Comparison of ENCODE assay signal across 1 cellular context in the genomic region with DNA sequence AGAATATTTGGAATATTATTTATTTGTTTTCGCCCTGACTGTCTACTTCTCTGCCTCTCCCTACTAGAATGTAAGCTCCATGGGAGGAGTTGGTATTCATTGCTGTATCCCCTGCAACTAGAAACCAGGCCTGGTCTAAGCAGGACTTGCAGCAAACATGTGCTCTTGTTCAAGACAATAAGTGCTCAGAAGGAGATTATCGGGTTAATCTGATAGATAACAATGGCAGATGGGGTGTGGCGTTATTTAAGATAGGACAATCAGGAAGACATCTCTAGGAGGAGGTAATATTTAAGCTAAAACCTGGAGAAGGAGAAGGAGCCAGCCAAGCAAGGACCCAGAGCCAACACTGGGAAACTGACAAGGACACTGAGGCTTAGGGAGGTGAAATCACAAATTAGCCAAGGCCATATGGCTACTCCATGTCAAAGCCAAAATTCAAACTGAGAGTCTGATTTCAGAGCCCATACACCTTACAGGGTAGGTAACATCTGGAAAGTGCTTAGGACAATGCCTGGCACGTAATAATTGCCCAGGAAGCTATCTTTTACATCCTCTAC.
TF ChIP-seq lines count a peak whose summit lies in the region.

No MANE protein-coding gene starts in this region.

TF ChIP-seq in WTC11, 78 proteins besides CTCF, POLR2A, EP300 and RAD21:
- TF ChIP-seq CREB1 (CRISPR knock-in tag; IDR thresholded peaks at IDR 0.05): no peak
- TF ChIP-seq, protein P1, sequence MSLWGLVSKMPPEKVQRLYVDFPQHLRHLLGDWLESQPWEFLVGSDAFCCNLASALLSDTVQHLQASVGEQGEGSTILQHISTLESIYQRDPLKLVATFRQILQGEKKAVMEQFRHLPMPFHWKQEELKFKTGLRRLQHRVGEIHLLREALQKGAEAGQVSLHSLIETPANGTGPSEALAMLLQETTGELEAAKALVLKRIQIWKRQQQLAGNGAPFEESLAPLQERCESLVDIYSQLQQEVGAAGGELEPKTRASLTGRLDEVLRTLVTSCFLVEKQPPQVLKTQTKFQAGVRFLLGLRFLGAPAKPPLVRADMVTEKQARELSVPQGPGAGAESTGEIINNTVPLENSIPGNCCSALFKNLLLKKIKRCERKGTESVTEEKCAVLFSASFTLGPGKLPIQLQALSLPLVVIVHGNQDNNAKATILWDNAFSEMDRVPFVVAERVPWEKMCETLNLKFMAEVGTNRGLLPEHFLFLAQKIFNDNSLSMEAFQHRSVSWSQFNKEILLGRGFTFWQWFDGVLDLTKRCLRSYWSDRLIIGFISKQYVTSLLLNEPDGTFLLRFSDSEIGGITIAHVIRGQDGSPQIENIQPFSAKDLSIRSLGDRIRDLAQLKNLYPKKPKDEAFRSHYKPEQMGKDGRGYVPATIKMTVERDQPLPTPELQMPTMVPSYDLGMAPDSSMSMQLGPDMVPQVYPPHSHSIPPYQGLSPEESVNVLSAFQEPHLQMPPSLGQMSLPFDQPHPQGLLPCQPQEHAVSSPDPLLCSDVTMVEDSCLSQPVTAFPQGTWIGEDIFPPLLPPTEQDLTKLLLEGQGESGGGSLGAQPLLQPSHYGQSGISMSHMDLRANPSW (CRISPR knock-in tag; conservative IDR thresholded peaks at IDR 0.05; ENCODE audit: low read depth): no peak
- TF ChIP-seq, protein P2, sequence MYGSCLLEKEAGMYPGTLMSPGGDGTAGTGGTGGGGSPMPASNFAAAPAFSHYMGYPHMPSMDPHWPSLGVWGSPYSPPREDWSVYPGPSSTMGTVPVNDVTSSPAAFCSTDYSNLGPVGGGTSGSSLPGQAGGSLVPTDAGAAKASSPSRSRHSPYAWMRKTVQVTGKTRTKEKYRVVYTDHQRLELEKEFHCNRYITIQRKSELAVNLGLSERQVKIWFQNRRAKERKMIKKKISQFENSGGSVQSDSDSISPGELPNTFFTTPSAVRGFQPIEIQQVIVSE (CRISPR knock-in tag; IDR thresholded peaks at IDR 0.05; ENCODE audit: borderline replicate concordance): no peak
- TF ChIP-seq PRRX2 (CRISPR knock-in tag; IDR thresholded peaks at IDR 0.05): no peak
- no peak for TF ChIP-seq ZNF121 (CRISPR knock-in tag; IDR thresholded peaks at IDR 0.05)
- TF ChIP-seq ELF4 (CRISPR knock-in tag; IDR thresholded peaks at IDR 0.05; ENCODE audit: low read depth): no peak
- TF ChIP-seq, protein P3, sequence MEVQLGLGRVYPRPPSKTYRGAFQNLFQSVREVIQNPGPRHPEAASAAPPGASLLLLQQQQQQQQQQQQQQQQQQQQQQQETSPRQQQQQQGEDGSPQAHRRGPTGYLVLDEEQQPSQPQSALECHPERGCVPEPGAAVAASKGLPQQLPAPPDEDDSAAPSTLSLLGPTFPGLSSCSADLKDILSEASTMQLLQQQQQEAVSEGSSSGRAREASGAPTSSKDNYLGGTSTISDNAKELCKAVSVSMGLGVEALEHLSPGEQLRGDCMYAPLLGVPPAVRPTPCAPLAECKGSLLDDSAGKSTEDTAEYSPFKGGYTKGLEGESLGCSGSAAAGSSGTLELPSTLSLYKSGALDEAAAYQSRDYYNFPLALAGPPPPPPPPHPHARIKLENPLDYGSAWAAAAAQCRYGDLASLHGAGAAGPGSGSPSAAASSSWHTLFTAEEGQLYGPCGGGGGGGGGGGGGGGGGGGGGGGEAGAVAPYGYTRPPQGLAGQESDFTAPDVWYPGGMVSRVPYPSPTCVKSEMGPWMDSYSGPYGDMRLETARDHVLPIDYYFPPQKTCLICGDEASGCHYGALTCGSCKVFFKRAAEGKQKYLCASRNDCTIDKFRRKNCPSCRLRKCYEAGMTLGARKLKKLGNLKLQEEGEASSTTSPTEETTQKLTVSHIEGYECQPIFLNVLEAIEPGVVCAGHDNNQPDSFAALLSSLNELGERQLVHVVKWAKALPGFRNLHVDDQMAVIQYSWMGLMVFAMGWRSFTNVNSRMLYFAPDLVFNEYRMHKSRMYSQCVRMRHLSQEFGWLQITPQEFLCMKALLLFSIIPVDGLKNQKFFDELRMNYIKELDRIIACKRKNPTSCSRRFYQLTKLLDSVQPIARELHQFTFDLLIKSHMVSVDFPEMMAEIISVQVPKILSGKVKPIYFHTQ (CRISPR knock-in tag; IDR thresholded peaks at IDR 0.05): no peak
- TF ChIP-seq MXD4 (CRISPR knock-in tag; IDR thresholded peaks at IDR 0.05; ENCODE audit: borderline replicate concordance): no peak
- no peak for TF ChIP-seq ZNF263 (CRISPR knock-in tag; IDR thresholded peaks at IDR 0.05; ENCODE audit: low read depth)
- TF ChIP-seq, protein P4, sequence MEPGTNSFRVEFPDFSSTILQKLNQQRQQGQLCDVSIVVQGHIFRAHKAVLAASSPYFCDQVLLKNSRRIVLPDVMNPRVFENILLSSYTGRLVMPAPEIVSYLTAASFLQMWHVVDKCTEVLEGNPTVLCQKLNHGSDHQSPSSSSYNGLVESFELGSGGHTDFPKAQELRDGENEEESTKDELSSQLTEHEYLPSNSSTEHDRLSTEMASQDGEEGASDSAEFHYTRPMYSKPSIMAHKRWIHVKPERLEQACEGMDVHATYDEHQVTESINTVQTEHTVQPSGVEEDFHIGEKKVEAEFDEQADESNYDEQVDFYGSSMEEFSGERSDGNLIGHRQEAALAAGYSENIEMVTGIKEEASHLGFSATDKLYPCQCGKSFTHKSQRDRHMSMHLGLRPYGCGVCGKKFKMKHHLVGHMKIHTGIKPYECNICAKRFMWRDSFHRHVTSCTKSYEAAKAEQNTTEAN (CRISPR knock-in tag; IDR thresholded peaks at IDR 0.05): no peak
- no peak for TF ChIP-seq GABPB1 (CRISPR knock-in tag; IDR thresholded peaks at IDR 0.05)
- TF ChIP-seq SP1 (CRISPR knock-in tag; conservative IDR thresholded peaks at IDR 0.05): no peak
- TF ChIP-seq, protein P5, sequence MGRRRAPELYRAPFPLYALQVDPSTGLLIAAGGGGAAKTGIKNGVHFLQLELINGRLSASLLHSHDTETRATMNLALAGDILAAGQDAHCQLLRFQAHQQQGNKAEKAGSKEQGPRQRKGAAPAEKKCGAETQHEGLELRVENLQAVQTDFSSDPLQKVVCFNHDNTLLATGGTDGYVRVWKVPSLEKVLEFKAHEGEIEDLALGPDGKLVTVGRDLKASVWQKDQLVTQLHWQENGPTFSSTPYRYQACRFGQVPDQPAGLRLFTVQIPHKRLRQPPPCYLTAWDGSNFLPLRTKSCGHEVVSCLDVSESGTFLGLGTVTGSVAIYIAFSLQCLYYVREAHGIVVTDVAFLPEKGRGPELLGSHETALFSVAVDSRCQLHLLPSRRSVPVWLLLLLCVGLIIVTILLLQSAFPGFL (CRISPR knock-in tag; IDR thresholded peaks at IDR 0.05; ENCODE audit: borderline replicate concordance): no peak
- no peak for TF ChIP-seq RELA (CRISPR knock-in tag; IDR thresholded peaks at IDR 0.05; ENCODE audit: borderline replicate concordance)
